Comparison of ENCODE assay signal across 8 cellular contexts in genomic region chr14:25537846-25538455, GRCh38.
A peak's percentile ranks its signal among the peaks of the same experiment; 100 is the strongest.
DNase-seq lines count a peak whose midpoint lies in the region; ATAC-seq and TF ChIP-seq lines count a peak whose summit lies in the region.

No MANE protein-coding gene starts in this region.

- CTCF ChIA-PET in PC-3 (lab: Charles Lee): interaction anchor here (0.7 kb wide), 1 partner anchor 13 kb away, joined by 3 read pairs; no protein-coding TSS in a partner anchor
- CTCF ChIA-PET in CD8-positive, alpha-beta memory T cell (lab: Charles Lee): no interaction called here

- H3K27ac ChIP-seq in PC-3 (ENCODE audit: low read length): no peak overlapping the region
- H3K27ac ChIP-seq in gastroesophageal sphincter: no peak overlapping the region
- H3K27ac ChIP-seq in CD8-positive, alpha-beta memory T cell (ENCODE audit: low read depth, low read length): no peak overlapping the region

- POLR2A ChIA-PET in PC-3 (lab: Charles Lee; ENCODE audit: unreplicated experiment): no interaction called here
- POLR2A ChIA-PET in CD8-positive, alpha-beta memory T cell (lab: Charles Lee): no interaction called here

- no peaks in the 10 kb centered on the region for H3K4me1 Mint-ChIP-seq in CD8-positive, alpha-beta memory T cell

- no peaks in the 10 kb centered on the region for H4K20me1 ChIP-seq in PC-3 (ENCODE audit: low read length)

- BruUV-seq in PC-3 (replicated peaks; lab: Mats Ljungman, UMichigan): no TSS peak

- H3K27me3 Mint-ChIP-seq in CD8-positive, alpha-beta memory T cell: no peaks in the 10 kb centered on the region

- ATAC-seq in PC-3 (no peak), gastroesophageal sphincter (no peak), HG03097 (IDR thresholded peaks at IDR 0.05; ENCODE audit: low FRiP score, unreplicated experiment) (no peak)

- DNase-seq in NCI-H187 (lab: John Stamatoyannopoulos, UW): peak; percentile 23 to 35
- DNase-seq in NCI-H187 treated with DMSO at 0.1 percent for 48 hours (lab: John Stamatoyannopoulos, UW): no peak
- peak; percentile 29 for DNase-seq in PC-3
- no peak for DNase-seq in central memory CD4-positive, alpha-beta T cell
- no peak for DNase-seq in CD8-positive, alpha-beta memory T cell

- H3K4me1 ChIP-seq in PC-3 (ENCODE audit: insufficient read depth, low read length): no peaks in the 10 kb centered on the region
- no peaks in the 10 kb centered on the region for H3K4me1 ChIP-seq in gastroesophageal sphincter
- no peaks in the 10 kb centered on the region for H3K4me1 ChIP-seq in CD8-positive, alpha-beta memory T cell (ENCODE audit: insufficient read depth, low read length)

- TF ChIP-seq POLR2A in gastroesophageal sphincter (IDR thresholded peaks at IDR 0.05): no peak

- H3K9me3 ChIP-seq in PC-3 (ENCODE audit: low read length) (peaks cover 13% of the 10 kb centered on the region; the same call in 1 of the 2 replicates), gastroesophageal sphincter (no peaks in the 10 kb centered on the region)
- H3K9me3 ChIP-seq in CD8-positive, alpha-beta memory T cell (ENCODE audit: low read length): no peaks in the 10 kb centered on the region

- H3K36me3 ChIP-seq in PC-3 (ENCODE audit: low read depth, low read length) (no peaks in the 10 kb centered on the region), gastroesophageal sphincter (no peaks in the 10 kb centered on the region)
- no peaks in the 10 kb centered on the region for H3K36me3 ChIP-seq in CD8-positive, alpha-beta memory T cell (ENCODE audit: insufficient read depth, low read length)

- no peak overlapping the region for H3K4me3 ChIP-seq in PC-3 (ENCODE audit: low read length)
- no peak overlapping the region for H3K4me3 ChIP-seq in gastroesophageal sphincter
- no peak overlapping the region for H3K4me3 ChIP-seq in CD8-positive, alpha-beta memory T cell (ENCODE audit: low read length)

- H3K79me2 ChIP-seq in PC-3 (ENCODE audit: low read length): no peaks in the 10 kb centered on the region

- H2AFZ ChIP-seq in PC-3 (ENCODE audit: low read length): no peak overlapping the region

- TF ChIP-seq RAD21 in Ishikawa (IDR thresholded peaks at IDR 0.05; ENCODE audit: low read depth): peak; percentile 82

- H3K27me3 ChIP-seq in PC-3 (ENCODE audit: low read length) (no peaks in the 10 kb centered on the region), gastroesophageal sphincter (no peaks in the 10 kb centered on the region)
- H3K27me3 ChIP-seq in CD8-positive, alpha-beta memory T cell (ENCODE audit: insufficient read depth, low read length, poor library complexity, severe bottlenecking): no peaks in the 10 kb centered on the region

- H3K36me3 Mint-ChIP-seq in CD8-positive, alpha-beta memory T cell: no peaks in the 10 kb centered on the region

- no peak overlapping the region for H3K9ac ChIP-seq in PC-3 (ENCODE audit: low read length)

- TF ChIP-seq CTCF in PC-3 (conservative IDR thresholded peaks at IDR 0.05; ENCODE audit: low read depth, low read length): peak; percentile 54
- TF ChIP-seq CTCF in gastroesophageal sphincter (IDR thresholded peaks at IDR 0.05): peak in 3 of 4 experiments; percentile 4 to 68 (median 17)

- TF ChIP-seq EP300 in Ishikawa (IDR thresholded peaks at IDR 0.05; ENCODE audit: borderline replicate concordance) (no peak), gastroesophageal sphincter (IDR thresholded peaks at IDR 0.05) (no peak)

- 57 to 69% methylated on average over 2 of the region's 2 CpGs for WGBS in gastroesophageal sphincter (ENCODE audit: low coverage in 1 of 2), 2 donors

- H3F3A ChIP-seq in PC-3 (ENCODE audit: low read length, unreplicated experiment): no peaks in the 10 kb centered on the region

- intact Hi-C loops in PC-3 (cut with micrococcal nuclease): loop anchor here (5.0 kb wide), 1 partner anchor 106 kb away; no protein-coding TSS in a partner anchor

- H3K4me3 Mint-ChIP-seq in CD8-positive, alpha-beta memory T cell: no peak overlapping the region

- peaks cover 0 to 17% (median 6%) of the 10 kb centered on the region in 5 donors for H3K9me3 Mint-ChIP-seq in CD8-positive, alpha-beta memory T cell

- H3K9me2 ChIP-seq in PC-3 (replicated peaks; ENCODE audit: low read length): no peaks in the 10 kb centered on the region

- H3K4me2 ChIP-seq in PC-3 (ENCODE audit: low read length): no peak overlapping the region

- no peak overlapping the region for H3K27ac Mint-ChIP-seq in CD8-positive, alpha-beta memory T cell

TF ChIP-seq in Ishikawa, 13 proteins besides CTCF, POLR2A, EP300 and RAD21:
- TF ChIP-seq TAF1 (IDR thresholded peaks at IDR 0.05; ENCODE audit: low read depth) (no peak), ZBTB7A (IDR thresholded peaks at IDR 0.05; ENCODE audit: low read depth) (no peak), TEAD4 (IDR thresholded peaks at IDR 0.05) (no peak), CREB1 (IDR thresholded peaks at IDR 0.05; ENCODE audit: low read depth) (no peak), CEBPB (IDR thresholded peaks at IDR 0.05) (no peak), NFIC (IDR thresholded peaks at IDR 0.05) (no peak), EGR1 (IDR thresholded peaks at IDR 0.05) (no peak), YY1 (IDR thresholded peaks at IDR 0.05; ENCODE audit: low read depth) (no peak), FOXM1 (IDR thresholded peaks at IDR 0.05; ENCODE audit: borderline replicate concordance, low read depth) (no peak), USF1 (IDR thresholded peaks at IDR 0.05) (no peak), TCF12 (IDR thresholded peaks at IDR 0.05; ENCODE audit: low read depth) (no peak)
- TF ChIP-seq, protein P1, sequence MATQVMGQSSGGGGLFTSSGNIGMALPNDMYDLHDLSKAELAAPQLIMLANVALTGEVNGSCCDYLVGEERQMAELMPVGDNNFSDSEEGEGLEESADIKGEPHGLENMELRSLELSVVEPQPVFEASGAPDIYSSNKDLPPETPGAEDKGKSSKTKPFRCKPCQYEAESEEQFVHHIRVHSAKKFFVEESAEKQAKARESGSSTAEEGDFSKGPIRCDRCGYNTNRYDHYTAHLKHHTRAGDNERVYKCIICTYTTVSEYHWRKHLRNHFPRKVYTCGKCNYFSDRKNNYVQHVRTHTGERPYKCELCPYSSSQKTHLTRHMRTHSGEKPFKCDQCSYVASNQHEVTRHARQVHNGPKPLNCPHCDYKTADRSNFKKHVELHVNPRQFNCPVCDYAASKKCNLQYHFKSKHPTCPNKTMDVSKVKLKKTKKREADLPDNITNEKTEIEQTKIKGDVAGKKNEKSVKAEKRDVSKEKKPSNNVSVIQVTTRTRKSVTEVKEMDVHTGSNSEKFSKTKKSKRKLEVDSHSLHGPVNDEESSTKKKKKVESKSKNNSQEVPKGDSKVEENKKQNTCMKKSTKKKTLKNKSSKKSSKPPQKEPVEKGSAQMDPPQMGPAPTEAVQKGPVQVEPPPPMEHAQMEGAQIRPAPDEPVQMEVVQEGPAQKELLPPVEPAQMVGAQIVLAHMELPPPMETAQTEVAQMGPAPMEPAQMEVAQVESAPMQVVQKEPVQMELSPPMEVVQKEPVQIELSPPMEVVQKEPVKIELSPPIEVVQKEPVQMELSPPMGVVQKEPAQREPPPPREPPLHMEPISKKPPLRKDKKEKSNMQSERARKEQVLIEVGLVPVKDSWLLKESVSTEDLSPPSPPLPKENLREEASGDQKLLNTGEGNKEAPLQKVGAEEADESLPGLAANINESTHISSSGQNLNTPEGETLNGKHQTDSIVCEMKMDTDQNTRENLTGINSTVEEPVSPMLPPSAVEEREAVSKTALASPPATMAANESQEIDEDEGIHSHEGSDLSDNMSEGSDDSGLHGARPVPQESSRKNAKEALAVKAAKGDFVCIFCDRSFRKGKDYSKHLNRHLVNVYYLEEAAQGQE (IDR thresholded peaks at IDR 0.05; ENCODE audit: low read depth): no peak
- TF ChIP-seq, protein P2, sequence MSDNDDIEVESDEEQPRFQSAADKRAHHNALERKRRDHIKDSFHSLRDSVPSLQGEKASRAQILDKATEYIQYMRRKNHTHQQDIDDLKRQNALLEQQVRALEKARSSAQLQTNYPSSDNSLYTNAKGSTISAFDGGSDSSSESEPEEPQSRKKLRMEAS (IDR thresholded peaks at IDR 0.05): no peak

Comparison
In these comparisons a context has a peak if more than half of its experiments do, and no peak if none do; other contexts are left out.
1. DNase-seq: peak in NCI-H187 (2 of 2) and PC-3 (single experiment); none in NCI-H187 treated with DMSO at 0.1 percent for 48 hours (single experiment), central memory CD4-positive, alpha-beta T cell (single experiment) and CD8-positive, alpha-beta memory T cell (0 of 5).